In genomic region chr9:72592501-72593403, GRCh38 we compare ENCODE assay signal across 8 cellular contexts.
DNase-seq lines count a peak whose midpoint lies in the region; ATAC-seq, FAIRE-seq and TF ChIP-seq lines count a peak whose summit lies in the region.

No MANE protein-coding gene starts in this region.

- no peak for TF ChIP-seq POLR2A in H54 (IDR thresholded peaks at IDR 0.05; ENCODE audit: low read depth, low read length)

- H3K4me1 ChIP-seq in Loucy (ENCODE audit: insufficient read depth, low read length, poor library complexity, severe bottlenecking) (peaks cover 7% of the 10 kb centered on the region), left lung (peaks cover 0 to 54% of the 10 kb centered on the region in 2 donors), upper lobe of right lung (peaks cover 9% of the 10 kb centered on the region)

- no peaks in the 10 kb centered on the region for H3K79me2 ChIP-seq in Loucy (ENCODE audit: insufficient read depth, low read length)

- peak; percentile 76 for FAIRE-seq in H54 (lab: Jason Lieb, UNC)

- no peak overlapping the region for H3K4me2 ChIP-seq in Loucy (ENCODE audit: low read depth, low read length, poor library complexity, severe bottlenecking)

- H3K9me2 ChIP-seq in Loucy (replicated peaks; ENCODE audit: low read depth, low read length): no peaks in the 10 kb centered on the region

- H3F3A ChIP-seq in Loucy (ENCODE audit: low read depth): no peaks in the 10 kb centered on the region

- H3K27me3 ChIP-seq in Loucy (ENCODE audit: insufficient read depth, low read length, poor library complexity, severe bottlenecking) (no peaks in the 10 kb centered on the region), left lung (no peaks in the 10 kb centered on the region), upper lobe of right lung (no peaks in the 10 kb centered on the region)

- no peak overlapping the region for H3K4me3 ChIP-seq in Loucy (ENCODE audit: low read length, poor library complexity, severe bottlenecking)
- no peak overlapping the region for H3K4me3 ChIP-seq in coronary artery
- H3K4me3 ChIP-seq in left lung: no peak overlapping the region
- H3K4me3 ChIP-seq in upper lobe of right lung: no peak overlapping the region

- intact Hi-C loops in left lung (cut with DNase I): no loop called here
- intact Hi-C loops in upper lobe of right lung (cut with DNase I): loop anchor here (5.0 kb wide), 1 partner anchor 300 kb away; no protein-coding TSS in a partner anchor

- no peak overlapping the region for H2AFZ ChIP-seq in Loucy (ENCODE audit: low read length)

- ATAC-seq in left lung (peak; percentile 94), upper lobe of right lung (peak; percentile 89)

- no peak overlapping the region for H3K9ac ChIP-seq in Loucy (ENCODE audit: low read depth, low read length, poor library complexity, severe bottlenecking)

- H3K36me3 ChIP-seq in Loucy (ENCODE audit: insufficient read depth, low read length) (no peaks in the 10 kb centered on the region), left lung (no peaks in the 10 kb centered on the region), upper lobe of right lung (no peaks in the 10 kb centered on the region)

- no peaks in the 10 kb centered on the region for H3K9me3 ChIP-seq in Loucy (ENCODE audit: insufficient read depth, low read depth, low read length)
- H3K9me3 ChIP-seq in left lung: no peaks in the 10 kb centered on the region
- no peaks in the 10 kb centered on the region for H3K9me3 ChIP-seq in upper lobe of right lung

- peak; percentile 86 for TF ChIP-seq CTCF in Loucy (conservative IDR thresholded peaks at IDR 0.05; ENCODE audit: low read length)
- TF ChIP-seq CTCF in coronary artery (IDR thresholded peaks at IDR 0.05): peak; percentile 60
- peak; percentile 78 to 90 for TF ChIP-seq CTCF in left lung (IDR thresholded peaks at IDR 0.05)
- TF ChIP-seq CTCF in upper lobe of right lung (IDR thresholded peaks at IDR 0.05): peak; percentile 83

- DNase-seq in stimulated activated CD4-positive, alpha-beta T cell treated with anti-CD3 and anti-CD28 coated beads, Interleukin-15, amount 100 ng/mL, for 24 hours: peak; percentile 12
- DNase-seq in stimulated activated CD4-positive, alpha-beta T cell treated with anti-CD3 and anti-CD28 coated beads, Interleukin-12 subunit alpha, Interleukin-12 subunit beta, amount 100 ng/mL, for 4 hours: no peak
- DNase-seq in H54 (ENCODE audit: insufficient read length, low spot score) (peak; percentile 51), RPMI8226 (peak; percentile 46), coronary artery (ENCODE audit: low spot score) (no peak), left lung (no peak), upper lobe of right lung (no peak)

- H3K27ac ChIP-seq in coronary artery: no peak overlapping the region
- peak overlapping the region in 1 of 2 donors; percentile 58 for H3K27ac ChIP-seq in left lung
- H3K27ac ChIP-seq in upper lobe of right lung: no peak overlapping the region

- no peaks in the 10 kb centered on the region for H4K20me1 ChIP-seq in Loucy (ENCODE audit: insufficient read depth, low read length, poor library complexity, severe bottlenecking)

Comparison
In these comparisons a context has a peak if more than half of its experiments do, and no peak if none do; other contexts are left out.
1. DNase-seq: peak in stimulated activated CD4-positive, alpha-beta T cell treated with anti-CD3 and anti-CD28 coated beads, Interleukin-15, amount 100 ng/mL, for 24 hours (single experiment), H54 (single experiment) and RPMI8226 (single experiment); none in stimulated activated CD4-positive, alpha-beta T cell treated with anti-CD3 and anti-CD28 coated beads, Interleukin-12 subunit alpha, Interleukin-12 subunit beta, amount 100 ng/mL, for 4 hours (single experiment), coronary artery (single experiment), left lung (0 of 2) and upper lobe of right lung (single experiment).
2. Peak in every context shown above with its lines, with median percentiles within 50 percentile points of each other: CTCF ChIP-seq.